In the genomic region with DNA sequence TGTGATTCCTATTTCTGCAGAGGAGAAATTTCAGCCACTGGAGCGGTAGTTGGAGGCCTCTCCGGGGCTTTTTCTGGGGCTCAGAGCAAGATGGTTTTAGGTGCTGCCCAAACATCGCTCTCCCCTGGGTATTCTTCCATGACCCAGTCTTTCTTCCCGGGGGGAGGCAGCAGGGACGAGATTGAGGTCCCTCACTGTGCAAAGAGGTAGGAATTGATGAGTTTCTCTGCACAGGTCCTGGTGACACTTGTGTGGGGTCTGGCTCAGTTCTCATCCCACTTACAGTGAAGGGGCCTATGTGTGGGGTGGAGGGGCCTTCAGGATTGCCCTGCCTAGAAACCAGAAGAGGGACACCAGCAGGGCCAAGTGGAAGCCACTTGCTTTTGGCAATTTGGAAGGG, we compare ENCODE assay signal across 24 cellular contexts.
"Had no signal": no experiment of that assay in that cellular context is flagged by ENCODE, and none has a peak within 500 bp of the region (broad histone marks: within the 10 kb centered on the region; RNA-seq: fewer than 3 reads in every experiment).

No MANE protein-coding gene starts in this region.

- ATAC-seq: activated T-helper 17 cell treated with anti-CD3 and anti-CD28 coated beads, Interleukin-2, amount 50 U/mL, for 72 hours; Right ventricle myocardium inferior; T-cell had no signal

- DNase-seq: activated CD4-positive, alpha-beta memory T cell treated with anti-CD3 and anti-CD28 coated beads for 36 hours; activated CD4-positive, alpha-beta T cell treated with anti-CD3 and anti-CD28 coated beads, Interleukin-2, amount 10 ng/mL, durations not matched to agents 7 days and 5 days; activated CD4-positive, CD25-positive, alpha-beta regulatory T cell; activated gamma-delta T cell; activated naive CD4-positive, alpha-beta T cell treated with anti-CD3 and anti-CD28 coated beads for 36 hours; activated T-cell treated with anti-CD3 and anti-CD28 coated beads for 4 hours; activated T-cell treated with anti-CD3 and anti-CD28 coated beads, Interleukin-2, amount 50 U/mL, for 48 hours; amygdala; NCI-H1092; NCI-H1417 treated with DMSO at 0.1 percent for 48 hours; NCI-H1694; NCI-H2029; NCI-H2107; NCI-H2171 treated with DMSO at 0.1 percent for 48 hours; NCI-H345; NCI-H510A; NCI-H526 treated with DMSO at 0.1 percent for 48 hours; NCI-H82; T-cell had no signal

- H3K27ac ChIP-seq: KMS-11, SK-N-MC, VCaP had no signal

- H3K4me3 ChIP-seq: SK-N-MC had no signal
